ENCODE assay signal across 20 cellular contexts in genomic region chr4:11774346-11774745, GRCh38.
DNase-seq lines count a peak whose midpoint lies in the region; ATAC-seq, FAIRE-seq and TF ChIP-seq lines count a peak whose summit lies in the region.
"Had no signal": no experiment of that assay in that cellular context is flagged by ENCODE, and none has a peak within 500 bp of the region (broad histone marks: within the 10 kb centered on the region; RNA-seq: fewer than 3 reads in every experiment).

No MANE protein-coding gene starts in this region.

- DNase-seq in Calu3 (no peak), bronchial epithelial cell (ENCODE audit: low read depth) (peak; percentile 25), fibroblast of the aortic adventitia (ENCODE audit: low read depth) (peak; percentile 78), pulmonary artery endothelial cell (ENCODE audit: low read depth, low spot score) (peak; percentile 75), NCI-H1092 (lab: John Stamatoyannopoulos, UW) (no peak), posterior vena cava (ENCODE audit: low spot score) (no peak)
- DNase-seq: AML-193, Caco-2, DMS79, H7, KBM-7, NCI-H1105, NCI-H1694 treated with DMSO at 0.1 percent for 48 hours, NCI-H446 treated with DMSO at 0.1 percent for 48 hours, NCI-H748 treated with DMSO at 0.1 percent for 48 hours, SHP77 treated with DMSO at 0.1 percent for 48 hours had no signal

- H3K27me3 ChIP-seq in bronchial epithelial cell (ENCODE audit: control insufficient read depth, insufficient read depth, low read length) = no peaks in the 10 kb centered on the region

- no TSS peak for BruUV-seq in Calu3 (replicated peaks; lab: Mats Ljungman, UMichigan)

- H3K4me1 Mint-ChIP-seq in Calu3 (ENCODE audit: low read depth, unreplicated experiment) = peaks cover 11% of the 10 kb centered on the region

- no peak overlapping the region for H3K4me3 ChIP-seq in bronchial epithelial cell (ENCODE audit: low read depth, low read length)
- H3K4me3 ChIP-seq in fibroblast of the aortic adventitia (ENCODE audit: low read depth, low read length) = no peak overlapping the region
- H3K4me3 ChIP-seq: GM12878 had no signal

- H3K9me3 Mint-ChIP-seq in Calu3 (ENCODE audit: low read depth, unreplicated experiment) = no peaks in the 10 kb centered on the region

- no peak overlapping the region for H3K4me3 Mint-ChIP-seq in Calu3 (ENCODE audit: low read depth, unreplicated experiment)

- TF ChIP-seq CTCF in Calu3 (IDR thresholded peaks at IDR 0.05; ENCODE audit: unreplicated experiment) (no peak), bronchial epithelial cell (IDR thresholded peaks at IDR 0.05; ENCODE audit: insufficient read depth, low read length, severe bottlenecking) (no peak), fibroblast of the aortic adventitia (IDR thresholded peaks at IDR 0.05; ENCODE audit: insufficient read depth, low read length) (no peak)

- CTCF ChIA-PET in Calu3 (lab: Charles Lee) = no interaction called here

- H3K27me3 Mint-ChIP-seq in Calu3 (ENCODE audit: unreplicated experiment) = no peaks in the 10 kb centered on the region

- H3K36me3 ChIP-seq in bronchial epithelial cell (ENCODE audit: control insufficient read depth, insufficient read depth, low read length) = no peaks in the 10 kb centered on the region

- H3K36me3 Mint-ChIP-seq in Calu3 (ENCODE audit: insufficient read depth, unreplicated experiment) = peaks cover 6% of the 10 kb centered on the region

- H3K27ac Mint-ChIP-seq in Calu3 (ENCODE audit: unreplicated experiment) = peak overlapping the region; percentile 63

- ATAC-seq in HG03521 (IDR thresholded peaks at IDR 0.05; ENCODE audit: unreplicated experiment) (no peak), HG02870 (IDR thresholded peaks at IDR 0.05; ENCODE audit: unreplicated experiment) (no peak)
- ATAC-seq: GM12878, Panc1 had no signal

- FAIRE-seq in bronchial epithelial cell (lab: Jason Lieb, UNC) = no peak
- FAIRE-seq: GM12878 had no signal

- intact Hi-C loops in Calu3 (cut with micrococcal nuclease; ENCODE audit: unreplicated experiment) (no loop called here), posterior vena cava (cut with DNase I) (no loop called here)

Comparison
In these comparisons a context has a peak if more than half of its experiments do, and no peak if none do; other contexts are left out.
1. DNase-seq: peak in bronchial epithelial cell (single experiment), fibroblast of the aortic adventitia (single experiment) and pulmonary artery endothelial cell (single experiment); none in Calu3 (single experiment), NCI-H1092 (single experiment) and posterior vena cava (single experiment).